In genomic region chr7:50369408-50370026, GRCh38 we compare ENCODE assay signal across 8 cellular contexts.
DNase-seq lines count a peak whose midpoint lies in the region; ATAC-seq and TF ChIP-seq lines count a peak whose summit lies in the region.

No MANE protein-coding gene starts in this region.

- TF ChIP-seq EP300 in Ishikawa (IDR thresholded peaks at IDR 0.05; ENCODE audit: borderline replicate concordance) = no peak

- no peak overlapping the region for H3K9ac ChIP-seq in SU-DHL-6 (ENCODE audit: low read length)

- TF ChIP-seq RAD21 in Ishikawa (IDR thresholded peaks at IDR 0.05; ENCODE audit: low read depth) = peak; percentile 60

- peak; percentile 34 to 61 for DNase-seq in NCI-H524 (lab: John Stamatoyannopoulos, UW)
- no peak for DNase-seq in NCI-H524 treated with DMSO at 0.1 percent for 48 hours (lab: John Stamatoyannopoulos, UW)
- peak; percentile 32 for DNase-seq in fibroblast of mammary gland (ENCODE audit: low read depth)
- no peak for DNase-seq in upper lobe of right lung
- DNase-seq in NCI-H774 (lab: John Stamatoyannopoulos, UW) = no peak
- DNase-seq in epidermal melanocyte (ENCODE audit: insufficient read length, low spot score) = no peak

- H4K20me1 ChIP-seq in SU-DHL-6 (ENCODE audit: low read depth, low read length) = 0 out of 2 replicates have a peak, but pooled peaks cover 6% of the 10 kb centered on the region

- H3K9me2 ChIP-seq in SU-DHL-6 (replicated peaks; ENCODE audit: insufficient read depth, low read length) = no peaks in the 10 kb centered on the region

- H3K27me3 ChIP-seq in SU-DHL-6 (ENCODE audit: low read length) (no peaks in the 10 kb centered on the region), upper lobe of right lung (no peaks in the 10 kb centered on the region)

- peaks cover 35% of the 10 kb centered on the region for H3F3A ChIP-seq in SU-DHL-6 (ENCODE audit: insufficient read depth)

- H3K9me3 ChIP-seq in SU-DHL-6 (ENCODE audit: insufficient read depth, low read length) = no peaks in the 10 kb centered on the region
- no peaks in the 10 kb centered on the region for H3K9me3 ChIP-seq in upper lobe of right lung

- H3K36me3 ChIP-seq in SU-DHL-6 (ENCODE audit: low read length) (peaks cover 72% of the 10 kb centered on the region), upper lobe of right lung (no peaks in the 10 kb centered on the region)

- intact Hi-C loops in upper lobe of right lung (cut with DNase I) = no loop called here

- peak; percentile 95 for TF ChIP-seq CTCF in SU-DHL-6 (IDR thresholded peaks at IDR 0.05; ENCODE audit: insufficient read depth, low read length, poor library complexity, severe bottlenecking)
- peak; percentile 59 for TF ChIP-seq CTCF in fibroblast of mammary gland (conservative IDR thresholded peaks at IDR 0.05; ENCODE audit: control insufficient read depth, insufficient read depth, low read depth, low read length)
- TF ChIP-seq CTCF in upper lobe of right lung (IDR thresholded peaks at IDR 0.05) = peak; percentile 59

- no peak overlapping the region for H3K4me2 ChIP-seq in SU-DHL-6 (ENCODE audit: low read depth, low read length, poor library complexity, severe bottlenecking)

- peak; percentile 73 for ATAC-seq in upper lobe of right lung

- H3K79me2 ChIP-seq in SU-DHL-6 (ENCODE audit: insufficient read depth, low read length) = peaks cover 61% of the 10 kb centered on the region

- H3K4me1 ChIP-seq in upper lobe of right lung = no peaks in the 10 kb centered on the region

- no peak overlapping the region for H3K4me3 ChIP-seq in SU-DHL-6 (ENCODE audit: insufficient read depth, low read length, poor library complexity, severe bottlenecking)
- H3K4me3 ChIP-seq in fibroblast of mammary gland (ENCODE audit: control insufficient read depth, low read depth, low read length) = no peak overlapping the region
- H3K4me3 ChIP-seq in upper lobe of right lung = no peak overlapping the region

- peak overlapping the region; percentile 42; the same call in 1 of the 2 replicates for H3K27ac ChIP-seq in SU-DHL-6 (ENCODE audit: low read depth, low read length)
- no peak overlapping the region for H3K27ac ChIP-seq in upper lobe of right lung

- no peak overlapping the region for H2AFZ ChIP-seq in SU-DHL-6 (ENCODE audit: low read depth, low read length, severe bottlenecking)

TF ChIP-seq in Ishikawa, 13 proteins besides CTCF, POLR2A, EP300 and RAD21:
- TF ChIP-seq EGR1 (IDR thresholded peaks at IDR 0.05) = no peak
- no peak for TF ChIP-seq FOXM1 (IDR thresholded peaks at IDR 0.05; ENCODE audit: borderline replicate concordance, low read depth)
- no peak for TF ChIP-seq NFIC (IDR thresholded peaks at IDR 0.05)
- TF ChIP-seq, protein P1, sequence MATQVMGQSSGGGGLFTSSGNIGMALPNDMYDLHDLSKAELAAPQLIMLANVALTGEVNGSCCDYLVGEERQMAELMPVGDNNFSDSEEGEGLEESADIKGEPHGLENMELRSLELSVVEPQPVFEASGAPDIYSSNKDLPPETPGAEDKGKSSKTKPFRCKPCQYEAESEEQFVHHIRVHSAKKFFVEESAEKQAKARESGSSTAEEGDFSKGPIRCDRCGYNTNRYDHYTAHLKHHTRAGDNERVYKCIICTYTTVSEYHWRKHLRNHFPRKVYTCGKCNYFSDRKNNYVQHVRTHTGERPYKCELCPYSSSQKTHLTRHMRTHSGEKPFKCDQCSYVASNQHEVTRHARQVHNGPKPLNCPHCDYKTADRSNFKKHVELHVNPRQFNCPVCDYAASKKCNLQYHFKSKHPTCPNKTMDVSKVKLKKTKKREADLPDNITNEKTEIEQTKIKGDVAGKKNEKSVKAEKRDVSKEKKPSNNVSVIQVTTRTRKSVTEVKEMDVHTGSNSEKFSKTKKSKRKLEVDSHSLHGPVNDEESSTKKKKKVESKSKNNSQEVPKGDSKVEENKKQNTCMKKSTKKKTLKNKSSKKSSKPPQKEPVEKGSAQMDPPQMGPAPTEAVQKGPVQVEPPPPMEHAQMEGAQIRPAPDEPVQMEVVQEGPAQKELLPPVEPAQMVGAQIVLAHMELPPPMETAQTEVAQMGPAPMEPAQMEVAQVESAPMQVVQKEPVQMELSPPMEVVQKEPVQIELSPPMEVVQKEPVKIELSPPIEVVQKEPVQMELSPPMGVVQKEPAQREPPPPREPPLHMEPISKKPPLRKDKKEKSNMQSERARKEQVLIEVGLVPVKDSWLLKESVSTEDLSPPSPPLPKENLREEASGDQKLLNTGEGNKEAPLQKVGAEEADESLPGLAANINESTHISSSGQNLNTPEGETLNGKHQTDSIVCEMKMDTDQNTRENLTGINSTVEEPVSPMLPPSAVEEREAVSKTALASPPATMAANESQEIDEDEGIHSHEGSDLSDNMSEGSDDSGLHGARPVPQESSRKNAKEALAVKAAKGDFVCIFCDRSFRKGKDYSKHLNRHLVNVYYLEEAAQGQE (IDR thresholded peaks at IDR 0.05; ENCODE audit: low read depth) = no peak
- no peak for TF ChIP-seq TEAD4 (IDR thresholded peaks at IDR 0.05)

Comparison
In these comparisons a context has a peak if more than half of its experiments do, and no peak if none do; other contexts are left out.
1. DNase-seq: peak in NCI-H524 (2 of 2) and fibroblast of mammary gland (single experiment); none in NCI-H524 treated with DMSO at 0.1 percent for 48 hours (single experiment), upper lobe of right lung (single experiment), NCI-H774 (single experiment) and epidermal melanocyte (single experiment).
2. Peak in every context shown above with its lines, with median percentiles within 50 percentile points of each other: CTCF ChIP-seq.